13 cellular contexts compared by ENCODE assay signal in genomic region chr2:182553483-182553882, GRCh38.
DNase-seq lines count a peak whose midpoint lies in the region; ATAC-seq, FAIRE-seq and TF ChIP-seq lines count a peak whose summit lies in the region.
"Had no signal": no experiment of that assay in that cellular context is flagged by ENCODE, and none has a peak within 500 bp of the region (broad histone marks: within the 10 kb centered on the region; RNA-seq: fewer than 3 reads in every experiment).

No MANE protein-coding gene starts in this region.

- no peaks in the 10 kb centered on the region for H4K20me1 ChIP-seq in MM.1S (ENCODE audit: insufficient read depth, low read length)

- TF ChIP-seq CTCF in GM10248 (IDR thresholded peaks at IDR 0.05; ENCODE audit: control extremely low read depth, extremely low read depth, low read depth, missing control alignments) (no peak), MM.1S (IDR thresholded peaks at IDR 0.05; ENCODE audit: low read length) (no peak)

- H3K9me2 ChIP-seq in MM.1S (replicated peaks; ENCODE audit: insufficient read depth, low read length): no peaks in the 10 kb centered on the region

- POLR2A ChIA-PET in GM10248 (lab: Yijun Ruan, JAX): no interaction called here

- FAIRE-seq in HTR-8/SVneo (lab: Jason Lieb, UNC): no peak

- no peaks in the 10 kb centered on the region for H3K9me3 ChIP-seq in MM.1S (replicated peaks; ENCODE audit: insufficient read depth, low read length)
- H3K9me3 ChIP-seq: uterus had no signal

- peak; percentile 100 for ATAC-seq in GM19395 (IDR thresholded peaks at IDR 0.05; ENCODE audit: unreplicated experiment)
- peak; percentile 99 for ATAC-seq in HG02884 (IDR thresholded peaks at IDR 0.05; ENCODE audit: unreplicated experiment)

- peak overlapping the region; percentile 22; the same call in 1 of the 2 replicates for H3K9ac ChIP-seq in MM.1S (ENCODE audit: low read length)
- H3K9ac ChIP-seq: neural progenitor cell had no signal

- peaks cover 11% of the 10 kb centered on the region for H3F3A ChIP-seq in MM.1S (ENCODE audit: insufficient read depth, low read length)

- DNase-seq in GM10248 (ENCODE audit: extremely low spot score): peak; percentile 72
- peak; percentile 88 for DNase-seq in MM.1S
- DNase-seq in stimulated activated CD4-positive, alpha-beta T cell treated with anti-CD3 and anti-CD28 coated beads, Interleukin-4, amount 100 ng/mL, for 4 hours: no peak
- no peak for DNase-seq in NCI-H446 treated with DMSO at 0.1 percent for 48 hours (lab: John Stamatoyannopoulos, UW)
- no peak for DNase-seq in HTR-8/SVneo (ENCODE audit: insufficient read length, low spot score)
- no peak for DNase-seq in stimulated activated CD4-positive, alpha-beta T cell treated with anti-CD3 and anti-CD28 coated beads, Interleukin-4, amount 100 ng/mL, for 1 hour
- DNase-seq: activated gamma-delta T cell treated with Interleukin-2 at 50 U/mL for 16 hours; NK-92 treated with Interleukin-12 subunit alpha and Interleukin-12 subunit beta, amount 100 ng/mL, for 24 hours; uterus had no signal

- no peaks in the 10 kb centered on the region for H3K36me3 ChIP-seq in MM.1S (replicated peaks; ENCODE audit: insufficient read depth, low read length)
- H3K36me3 ChIP-seq: neural progenitor cell, uterus had no signal

- H3K79me2 ChIP-seq in MM.1S (ENCODE audit: low read length): no peaks in the 10 kb centered on the region

- peak overlapping the region; percentile 26 for H3K4me3 ChIP-seq in MM.1S (ENCODE audit: low read length)
- H3K4me3 ChIP-seq: neural progenitor cell, uterus had no signal

- peaks cover 14% of the 10 kb centered on the region for H3K4me1 ChIP-seq in MM.1S (ENCODE audit: low read length)
- H3K4me1 ChIP-seq: uterus had no signal

- peak overlapping the region; percentile 31; the same call in 1 of the 2 replicates for H2AFZ ChIP-seq in MM.1S (ENCODE audit: low read length)
- H2AFZ ChIP-seq: neural progenitor cell had no signal

- no peaks in the 10 kb centered on the region for H3K27me3 ChIP-seq in MM.1S (replicated peaks; ENCODE audit: insufficient read depth, low read length)
- H3K27me3 ChIP-seq: neural progenitor cell, uterus had no signal

- peak overlapping the region; percentile 63 for H3K4me2 ChIP-seq in MM.1S (ENCODE audit: low read depth, low read length)
- H3K4me2 ChIP-seq: neural progenitor cell had no signal

- CTCF ChIA-PET in GM10248 (lab: Yijun Ruan, JAX): interaction anchor here (0.9 to 1.8 kb wide), 3 partner anchors 16 to 30 kb away, joined by 3 to 5 read pairs (median 3); no protein-coding TSS in a partner anchor

- H3K27ac ChIP-seq in MM.1S (ENCODE audit: low read length): peak overlapping the region; percentile 68; the same call in 1 of the 2 replicates
- H3K27ac ChIP-seq: neural progenitor cell, uterus, VCaP had no signal

Comparison
In these comparisons a context has a peak if more than half of its experiments do, and no peak if none do; other contexts are left out.
1. DNase-seq: peak in GM10248 (single experiment) and MM.1S (single experiment); none in stimulated activated CD4-positive, alpha-beta T cell treated with anti-CD3 and anti-CD28 coated beads, Interleukin-4, amount 100 ng/mL, for 4 hours (0 of 2), NCI-H446 treated with DMSO at 0.1 percent for 48 hours (single experiment), HTR-8/SVneo (single experiment) and stimulated activated CD4-positive, alpha-beta T cell treated with anti-CD3 and anti-CD28 coated beads, Interleukin-4, amount 100 ng/mL, for 1 hour (single experiment).